In genomic region chr6:130730600-130730999, GRCh38 we compare ENCODE assay signal across 1 cellular context.
TF ChIP-seq lines count a peak whose summit lies in the region.

No MANE protein-coding gene starts in this region.

TF ChIP-seq in K562, 482 proteins besides CTCF, POLR2A, EP300 and RAD21 (continued from another document):
- no peak for TF ChIP-seq PREB (CRISPR knock-in tag; IDR thresholded peaks at IDR 0.05)
- TF ChIP-seq MYBL2 (IDR thresholded peaks at IDR 0.05; ENCODE audit: low read depth), result no peak
- no peak for TF ChIP-seq MYBL2 (CRISPR knock-in tag; IDR thresholded peaks at IDR 0.05; ENCODE audit: borderline replicate concordance)
- no peak for TF ChIP-seq POLR2AphosphoS5 (IDR thresholded peaks at IDR 0.05; ENCODE audit: control insufficient read depth, insufficient read depth, low read depth, low read length)
